In genomic region chr1:156445789-156446263, GRCh38 we compare ENCODE assay signal across 8 cellular contexts. TPM values are rescaled to one million over a fixed set of nuclear protein-coding genes. Genes with fewer than 3 reads are reported as not detected.
DNase-seq lines count a peak whose midpoint lies in the region; ATAC-seq and TF ChIP-seq lines count a peak whose summit lies in the region.

No MANE protein-coding gene starts in this region.

- H3K9me3 Mint-ChIP-seq in naive B cell: no peaks in the 10 kb centered on the region

- peak; percentile 96 for DNase-seq in DMS 273 (lab: John Stamatoyannopoulos, UW; ENCODE audit: unreplicated experiment)
- peak; percentile 41 for DNase-seq in KG1 (lab: John Stamatoyannopoulos, UW)
- peak; percentile 89 for DNase-seq in activated CD8-positive, alpha-beta memory T cell treated with anti-CD3 and anti-CD28 coated beads, Interleukin-2, amount 50 U/mL, for 48 hours
- no peak for DNase-seq in epithelial cell of proximal tubule (ENCODE audit: low read depth)
- peak; percentile 71 for DNase-seq in naive B cell
- DNase-seq in stimulated activated CD8-positive, alpha-beta memory T cell treated with anti-CD3 and anti-CD28 coated beads, Interleukin-7, amount 100 ng/mL, for 4 hours (ENCODE audit: low read depth in 2 of 2): peak; percentile 60 to 62

- H3K4me3 ChIP-seq in OCI-LY3 (ENCODE audit: low read length) (no peak overlapping the region; the same call in 1 of the 2 replicates), epithelial cell of proximal tubule (ENCODE audit: low read depth, low read length) (no peak overlapping the region)

- H3K27me3 Mint-ChIP-seq in naive B cell: peaks cover 60 to 73% (median 67%) of the 10 kb centered on the region in 3 donors

- H3K79me2 ChIP-seq in OCI-LY3 (ENCODE audit: low read length): no peaks in the 10 kb centered on the region

- H3K36me3 ChIP-seq in OCI-LY3 (replicated peaks; ENCODE audit: low read depth, low read length): no peaks in the 10 kb centered on the region

- peak overlapping the region; percentile 30; the same call in 1 of the 2 replicates for H2AFZ ChIP-seq in OCI-LY3 (ENCODE audit: low read depth, low read length)

- ATAC-seq in naive B cell (ENCODE audit: low read depth in 2 of 2) (peak; percentile 68 to 80), GM21825 (IDR thresholded peaks at IDR 0.05; ENCODE audit: unreplicated experiment) (no peak)

- H3K27ac ChIP-seq in OCI-LY3 (ENCODE audit: low read length): no peak overlapping the region

- no peaks in the 10 kb centered on the region for H3K9me3 ChIP-seq in OCI-LY3 (ENCODE audit: insufficient read depth, low read length)

- H3K4me1 ChIP-seq in OCI-LY3 (ENCODE audit: low read length): peaks cover 7% of the 10 kb centered on the region; the same call in 1 of the 2 replicates

- H3K4me1 Mint-ChIP-seq in naive B cell: peaks cover 5 to 6% (median 6%) of the 10 kb centered on the region in 3 donors

- H3K4me2 ChIP-seq in OCI-LY3 (ENCODE audit: low read length): peak overlapping the region; percentile 49

- H3K4me3 Mint-ChIP-seq in naive B cell: no peak overlapping the region

- no peaks in the 10 kb centered on the region for H4K20me1 ChIP-seq in OCI-LY3 (ENCODE audit: insufficient read depth, low read length)

- H3K27ac Mint-ChIP-seq in naive B cell: peak overlapping the region in 1 of 6 donors; percentile 30

- H3K27me3 ChIP-seq in OCI-LY3 (ENCODE audit: low read depth, low read length): peaks cover 48% of the 10 kb centered on the region

- TF ChIP-seq CTCF in OCI-LY3 (IDR thresholded peaks at IDR 0.05; ENCODE audit: low read depth, low read length): peak; percentile 98
- TF ChIP-seq CTCF in epithelial cell of proximal tubule (conservative IDR thresholded peaks at IDR 0.05; ENCODE audit: low read depth, low read length): peak; percentile 97

- no peak overlapping the region for H3K9ac ChIP-seq in OCI-LY3 (ENCODE audit: low read length)

- no peaks in the 10 kb centered on the region for H3K36me3 Mint-ChIP-seq in naive B cell

RNA-seq across cellular contexts. Expression of gene MEF2D, which starts 54.7 kb away (rescaled TPM):
- total RNA-seq in epithelial cell of proximal tubule: 10.6 and 10.7 TPM in 2 replicates
- polyA plus RNA-seq in naive B cell (ENCODE audit: low read depth in 6 of 6): 10 to 100 TPM in 3 of 6 donors, 1 to 10 TPM in 3; 6.9 to 15.8 (median 9.1) TPM
